ENCODE assay signal across 9 cellular contexts in genomic region chr1:230425252-230426061, GRCh38. TPM values are rescaled to one million over a fixed set of nuclear protein-coding genes. Genes with fewer than 3 reads are reported as not detected.
DNase-seq lines count a peak whose midpoint lies in the region; ATAC-seq, FAIRE-seq and TF ChIP-seq lines count a peak whose summit lies in the region.
"Had no signal": no experiment of that assay in that cellular context is flagged by ENCODE, and none has a peak within 500 bp of the region (broad histone marks: within the 10 kb centered on the region; RNA-seq: fewer than 3 reads in every experiment).

No MANE protein-coding gene starts in this region.

- H3K27me3 Mint-ChIP-seq in IgD-negative memory B cell (peaks cover 48% of the 10 kb centered on the region), osteocyte (ENCODE audit: unreplicated experiment) (peaks cover 67% of the 10 kb centered on the region)
- peaks cover 48 to 59% of the 10 kb centered on the region in 2 donors for H3K27me3 Mint-ChIP-seq in effector memory CD8-positive, alpha-beta T cell

- TF ChIP-seq CTCF in osteocyte (IDR thresholded peaks at IDR 0.05) = no peak

- H3K4me3 Mint-ChIP-seq in IgD-negative memory B cell = peak overlapping the region; percentile 52 to 72 (median 67)
- peak overlapping the region; percentile 59 to 66 for H3K4me3 Mint-ChIP-seq in effector memory CD8-positive, alpha-beta T cell
- H3K4me3 Mint-ChIP-seq in osteocyte (ENCODE audit: unreplicated experiment) = peak overlapping the region; percentile 66

- H3K9me3 Mint-ChIP-seq in IgD-negative memory B cell (peaks cover 3 to 7% (median 5%) of the 10 kb centered on the region in 3 donors), osteocyte (ENCODE audit: unreplicated experiment) (no peaks in the 10 kb centered on the region)
- peaks cover 2 to 8% of the 10 kb centered on the region in 2 donors for H3K9me3 Mint-ChIP-seq in effector memory CD8-positive, alpha-beta T cell

- TF ChIP-seq POLR2A in H54 (IDR thresholded peaks at IDR 0.05; ENCODE audit: low read depth, low read length) = no peak

- H3K36me3 Mint-ChIP-seq in IgD-negative memory B cell = no peaks in the 10 kb centered on the region
- no peaks in the 10 kb centered on the region for H3K36me3 Mint-ChIP-seq in effector memory CD8-positive, alpha-beta T cell (ENCODE audit: insufficient read depth)
- no peaks in the 10 kb centered on the region for H3K36me3 Mint-ChIP-seq in osteocyte (ENCODE audit: unreplicated experiment)

- no peak for DNase-seq in effector memory CD8-positive, alpha-beta T cell
- DNase-seq in osteocyte (ENCODE audit: extremely low spot score, unreplicated experiment) (no peak), hippocampal formation (lab: John Stamatoyannopoulos, UW) (no peak), LoVo (ENCODE audit: low spot score) (no peak), H54 (ENCODE audit: insufficient read length, low spot score) (no peak)
- DNase-seq in activated CD4-positive, alpha-beta T cell treated with anti-CD3 and anti-CD28 coated beads, Interleukin-2, amount 50 U/mL, for 48 hours = no peak

- H3K27ac Mint-ChIP-seq in IgD-negative memory B cell (peak overlapping the region in 1 of 3 donors; percentile 78), osteocyte (ENCODE audit: unreplicated experiment) (no peak overlapping the region)
- no peak overlapping the region for H3K27ac Mint-ChIP-seq in effector memory CD8-positive, alpha-beta T cell

- peaks cover 3 to 8% (median 6%) of the 10 kb centered on the region in 3 donors for H3K4me1 Mint-ChIP-seq in IgD-negative memory B cell
- peaks cover 9 to 12% of the 10 kb centered on the region in 2 donors for H3K4me1 Mint-ChIP-seq in effector memory CD8-positive, alpha-beta T cell (ENCODE audit: low read depth in 2 of 2)
- peaks cover 15% of the 10 kb centered on the region for H3K4me1 Mint-ChIP-seq in osteocyte (ENCODE audit: unreplicated experiment)

- FAIRE-seq in H54 (lab: Jason Lieb, UNC) = no peak

- ATAC-seq in GM18907 (IDR thresholded peaks at IDR 0.05; ENCODE audit: unreplicated experiment) = peak; percentile 8
- no peak for ATAC-seq in effector memory CD8-positive, alpha-beta T cell (replicated peaks)

RNA-seq across cellular contexts. Expression of gene PGBD5, which starts 0.7 kb away (rescaled TPM):
- polyA plus RNA-seq in IgD-negative memory B cell = not detected
- 1.0 and 1.1 TPM in 2 replicates for total RNA-seq in osteocyte
- total RNA-seq: fibroblast of villous mesenchyme had no signal
